ENCODE assay signal across 8 cellular contexts in the genomic region with DNA sequence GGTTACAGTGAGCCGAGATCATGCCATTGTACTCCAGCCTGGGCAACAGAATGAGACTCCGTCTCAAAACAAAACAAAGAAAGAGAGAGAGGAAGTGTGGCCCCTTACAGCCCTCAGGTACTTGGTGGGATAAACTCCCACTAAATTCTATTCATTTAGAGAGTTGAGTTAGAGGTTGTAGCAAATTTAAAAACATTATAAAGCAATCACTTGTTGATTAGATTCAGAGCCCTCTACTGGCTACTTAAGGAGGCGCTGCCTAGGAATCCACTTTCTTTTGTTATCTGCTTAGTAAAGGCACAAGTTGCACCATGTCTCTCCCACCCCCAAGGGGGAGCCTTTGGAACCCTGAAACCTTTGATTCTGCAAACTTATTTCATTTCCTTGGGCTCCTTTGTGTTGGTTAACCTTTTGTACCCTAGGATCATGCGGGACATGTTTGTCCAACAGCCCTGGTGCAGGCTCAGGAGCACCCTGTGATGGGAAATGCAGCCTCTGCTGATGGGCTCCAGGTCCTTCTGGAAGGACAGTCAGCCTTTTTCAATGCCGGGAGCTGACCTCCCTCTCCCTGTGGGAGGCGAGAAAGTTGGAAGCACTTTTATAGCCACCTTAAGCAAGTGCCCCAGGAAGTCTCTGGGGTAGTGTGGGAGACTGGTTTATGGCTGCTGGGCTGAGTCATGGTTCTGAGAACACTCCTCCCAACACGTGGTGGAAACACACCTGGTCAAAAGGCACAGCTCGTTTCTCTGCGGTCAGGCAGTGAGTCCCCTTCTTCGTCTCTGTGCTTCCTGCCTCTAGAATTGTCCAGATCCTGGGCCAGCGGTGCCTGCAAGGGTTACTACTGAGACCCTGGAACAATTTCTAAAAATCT. TPM values are rescaled to one million over a fixed set of nuclear protein-coding genes. Genes with fewer than 3 reads are reported as not detected.
DNase-seq lines count a peak whose midpoint lies in the region; ATAC-seq and TF ChIP-seq lines count a peak whose summit lies in the region.

No MANE protein-coding gene starts in this region.

- no peaks in the 10 kb centered on the region for H3K36me3 ChIP-seq in OCI-LY7 (ENCODE audit: insufficient read depth, low read length)

- no peaks in the 10 kb centered on the region for H3K79me2 ChIP-seq in OCI-LY7 (ENCODE audit: insufficient read depth, low read depth, low read length)

- ATAC-seq in GM19043 (IDR thresholded peaks at IDR 0.05; ENCODE audit: low read depth, unreplicated experiment) (peak; percentile 97), HG03159 (IDR thresholded peaks at IDR 0.05; ENCODE audit: unreplicated experiment) (peak; percentile 95), foreskin keratinocyte (peak; percentile 96), sciatic nerve (peak; percentile 56)
- ATAC-seq in activated T-cell treated with anti-CD3 and anti-CD28 coated beads, Interleukin-2, amount 50 U/mL, for 72 hours (replicated peaks in 1 of 2) = peak; percentile 96

- peaks cover 8% of the 10 kb centered on the region for H3K27me3 Mint-ChIP-seq in activated T-cell treated with anti-CD3 and anti-CD28 coated beads, Interleukin-2, amount 50 U/mL, for 72 hours (ENCODE audit: low read depth)

- no peaks in the 10 kb centered on the region for H3K9me3 Mint-ChIP-seq in activated T-cell treated with anti-CD3 and anti-CD28 coated beads, Interleukin-2, amount 50 U/mL, for 72 hours

- BruUV-seq in OCI-LY7 (replicated peaks; lab: Mats Ljungman, UMichigan) = no TSS peak

- H3K27ac ChIP-seq in OCI-LY7 (ENCODE audit: low read depth, low read length, poor library complexity, severe bottlenecking) = peak overlapping the region; percentile 74
- H3K27ac ChIP-seq in foreskin keratinocyte = peak overlapping the region; percentile 79

- POLR2A ChIA-PET in OCI-LY7 (lab: Charles Lee) = interaction anchor here (0.7 kb wide), 2 partner anchors 9 to 24 kb away, joined by 3 to 6 read pairs; no protein-coding TSS in a partner anchor

- no peaks in the 10 kb centered on the region for H3K9me3 ChIP-seq in OCI-LY7 (ENCODE audit: low read length)

- peaks cover 36% of the 10 kb centered on the region for H3K4me1 Mint-ChIP-seq in activated T-cell treated with anti-CD3 and anti-CD28 coated beads, Interleukin-2, amount 50 U/mL, for 72 hours (ENCODE audit: low read depth)

- DNase-seq in COLO668 (lab: John Stamatoyannopoulos, UW; ENCODE audit: unreplicated experiment) (peak; percentile 4), OCI-LY7 (ENCODE audit: low spot score) (peak; percentile 96), foreskin keratinocyte (peak; percentile 83 to 91), sciatic nerve (ENCODE audit: low spot score) (no peak), occipital lobe (lab: John Stamatoyannopoulos, UW) (no peak)
- DNase-seq in activated T-cell treated with anti-CD3 and anti-CD28 coated beads, Interleukin-2, amount 50 U/mL, for 72 hours = peak; percentile 82 to 88

- H2AFZ ChIP-seq in OCI-LY7 (ENCODE audit: low read length) = peak overlapping the region; percentile 97

- peak overlapping the region; percentile 45 for H3K4me3 ChIP-seq in OCI-LY7 (ENCODE audit: low read depth, low read length, poor library complexity, severe bottlenecking)

- intact Hi-C loops in OCI-LY7 (cut with micrococcal nuclease; ENCODE audit: unreplicated experiment) (loop anchor here (5.0 kb wide), 3 partner anchors 130 to 215 kb away; no protein-coding TSS in a partner anchor), sciatic nerve (cut with DNase I) (no loop called here)

- H3K27ac Mint-ChIP-seq in activated T-cell treated with anti-CD3 and anti-CD28 coated beads, Interleukin-2, amount 50 U/mL, for 72 hours = peak overlapping the region; percentile 78

- H3K27me3 ChIP-seq in foreskin keratinocyte = no peaks in the 10 kb centered on the region

- no peaks in the 10 kb centered on the region for H3K9me2 ChIP-seq in OCI-LY7 (ENCODE audit: insufficient read depth, low read length)

- H4K20me1 ChIP-seq in OCI-LY7 (ENCODE audit: insufficient read depth, low read length) = no peaks in the 10 kb centered on the region

- peaks cover 36% of the 10 kb centered on the region for H3K4me1 ChIP-seq in OCI-LY7 (ENCODE audit: insufficient read depth, low read length, poor library complexity, severe bottlenecking)
- peaks cover 22% of the 10 kb centered on the region for H3K4me1 ChIP-seq in foreskin keratinocyte

- peak overlapping the region; percentile 74 to 82 for H3K4me3 Mint-ChIP-seq in activated T-cell treated with anti-CD3 and anti-CD28 coated beads, Interleukin-2, amount 50 U/mL, for 72 hours

- CTCF ChIA-PET in OCI-LY7 (lab: Charles Lee; ENCODE audit: unreplicated experiment) = no interaction called here

- H3K36me3 Mint-ChIP-seq in activated T-cell treated with anti-CD3 and anti-CD28 coated beads, Interleukin-2, amount 50 U/mL, for 72 hours (ENCODE audit: insufficient read depth in 2 of 2) = no peaks in the 10 kb centered on the region

- peak overlapping the region; percentile 80 for H3K4me2 ChIP-seq in OCI-LY7 (ENCODE audit: low read length)

- TF ChIP-seq CTCF in OCI-LY7 (conservative IDR thresholded peaks at IDR 0.05; ENCODE audit: low read length) (peak; percentile 96), foreskin keratinocyte (conservative IDR thresholded peaks at IDR 0.05) (peak; percentile 79)

RNA-seq across cellular contexts. Expression of a gene that starts 2.3 kb away (rescaled TPM):
- total RNA-seq in OCI-LY7 (2014; rRNA removed; shearing (Covaris generic)) = not detected in 2 replicates
- not detected in 2 replicates for total RNA-seq in OCI-LY7 (2022)
- total RNA-seq in activated T-cell treated with anti-CD3 and anti-CD28 coated beads, Interleukin-2, amount 50 U/mL, for 72 hours = 1 to 10 TPM in 1 of 2 donors, under 1 TPM in 1; 0.62 to 1.6 TPM
- 0.48 and 0.71 TPM in 2 replicates for total RNA-seq in foreskin keratinocyte
- polyA plus RNA-seq in foreskin keratinocyte = 0.50 and 0.91 TPM in 2 replicates
- 12.0 TPM for total RNA-seq in sciatic nerve
- total RNA-seq in occipital lobe = 2.3 TPM

RNA-seq across cellular contexts. Expression of a gene that starts 42.4 kb away (rescaled TPM):
- total RNA-seq in OCI-LY7 (2014; rRNA removed; shearing (Covaris generic)) = 26.5 and 27.0 TPM in 2 replicates
- total RNA-seq in OCI-LY7 (2022) = 40.9 and 47.9 TPM in 2 replicates
- total RNA-seq in activated T-cell treated with anti-CD3 and anti-CD28 coated beads, Interleukin-2, amount 50 U/mL, for 72 hours = 10 to 100 TPM; 65.2 to 67.5 TPM
- total RNA-seq in foreskin keratinocyte = 31.6 and 35.6 TPM in 2 replicates
- polyA plus RNA-seq in foreskin keratinocyte = 31.4 and 36.2 TPM in 2 replicates
- 22.7 TPM for total RNA-seq in sciatic nerve
- 32.8 TPM for total RNA-seq in occipital lobe

RNA-seq across cellular contexts. Expression of a gene that starts 55.9 kb away (rescaled TPM):
- 9.7 and 13.1 TPM in 2 replicates for total RNA-seq in OCI-LY7 (2014; rRNA removed; shearing (Covaris generic))
- total RNA-seq in OCI-LY7 (2022) = 23.1 and 31.5 TPM in 2 replicates
- total RNA-seq in activated T-cell treated with anti-CD3 and anti-CD28 coated beads, Interleukin-2, amount 50 U/mL, for 72 hours = 100 to 1,000 TPM; 143 to 149 TPM
- 73.2 and 109 TPM in 2 replicates for total RNA-seq in foreskin keratinocyte
- polyA plus RNA-seq in foreskin keratinocyte = 57.8 and 79.6 TPM in 2 replicates
- 58.3 TPM for total RNA-seq in sciatic nerve
- 98.4 TPM for total RNA-seq in occipital lobe

Comparison
In these comparisons a context has a peak if more than half of its experiments do, and no peak if none do; other contexts are left out.
1. DNase-seq: peak in COLO668 (single experiment), OCI-LY7 (single experiment), activated T-cell treated with anti-CD3 and anti-CD28 coated beads, Interleukin-2, amount 50 U/mL, for 72 hours (2 of 2) and foreskin keratinocyte (2 of 2); none in sciatic nerve (single experiment) and occipital lobe (single experiment).
2. Peak in every context shown above with its lines, with median percentiles within 50 percentile points of each other: ATAC-seq.